9 cellular contexts compared by ENCODE assay signal in the genomic region with DNA sequence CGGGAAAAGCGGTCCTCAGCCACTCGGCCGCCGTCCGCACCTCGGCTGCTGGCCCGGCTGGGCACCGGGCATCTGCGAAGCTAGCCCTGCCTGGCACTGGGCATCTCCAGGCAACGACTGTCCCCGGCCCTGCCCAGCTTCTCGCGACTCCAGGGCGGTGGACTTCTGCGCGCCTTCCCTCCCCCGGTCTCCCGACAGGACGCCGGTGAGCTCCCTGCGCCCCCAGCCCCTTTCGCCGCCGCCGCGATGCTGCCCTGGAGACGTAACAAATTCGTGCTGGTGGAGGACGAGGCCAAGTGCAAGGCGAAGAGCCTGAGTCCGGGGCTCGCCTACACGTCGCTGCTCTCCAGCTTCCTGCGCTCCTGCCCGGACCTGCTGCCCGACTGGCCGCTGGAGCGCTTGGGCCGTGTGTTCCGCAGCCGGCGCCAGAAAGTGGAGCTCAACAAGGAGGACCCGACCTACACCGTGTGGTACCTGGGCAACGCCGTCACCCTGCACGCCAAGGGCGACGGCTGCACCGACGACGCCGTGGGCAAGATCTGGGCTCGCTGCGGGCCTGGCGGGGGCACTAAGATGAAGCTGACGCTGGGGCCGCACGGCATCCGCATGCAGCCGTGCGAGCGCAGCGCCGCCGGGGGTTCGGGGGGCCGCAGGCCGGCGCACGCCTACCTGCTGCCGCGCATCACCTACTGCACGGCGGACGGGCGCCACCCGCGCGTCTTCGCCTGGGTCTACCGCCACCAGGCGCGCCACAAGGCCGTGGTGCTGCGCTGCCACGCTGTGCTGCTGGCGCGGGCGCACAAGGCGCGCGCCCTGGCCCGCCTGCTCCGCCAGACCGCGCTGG. TPM values are rescaled to one million over a fixed set of nuclear protein-coding genes. Genes with fewer than 3 reads are reported as not detected.
DNase-seq lines count a peak whose midpoint lies in the region; ATAC-seq and TF ChIP-seq lines count a peak whose summit lies in the region.
"Had no signal": no experiment of that assay in that cellular context is flagged by ENCODE, and none has a peak within 500 bp of the region (broad histone marks: within the 10 kb centered on the region; RNA-seq: fewer than 3 reads in every experiment).

No MANE protein-coding gene starts in this region.

- H3K4me3 Mint-ChIP-seq in mesothelial cell of epicardium: peak overlapping the region; percentile 70

- no peak for TF ChIP-seq CTCF in mesothelial cell of epicardium (IDR thresholded peaks at IDR 0.05; ENCODE audit: unreplicated experiment)

- H3K27me3 Mint-ChIP-seq in mesothelial cell of epicardium (ENCODE audit: low read depth): peaks cover 47% of the 10 kb centered on the region

- H3K27ac Mint-ChIP-seq in mesothelial cell of epicardium: no peak overlapping the region

- no peaks in the 10 kb centered on the region for H3K27me3 ChIP-seq in Karpas-422 (ENCODE audit: low read length)

- no peak overlapping the region for H3K4me2 ChIP-seq in Karpas-422 (ENCODE audit: low read depth, low read length, poor library complexity, severe bottlenecking)

- no peaks in the 10 kb centered on the region for H3K36me3 ChIP-seq in Karpas-422 (ENCODE audit: insufficient read depth, low read length)

- no peaks in the 10 kb centered on the region for H3K9me3 ChIP-seq in Karpas-422 (ENCODE audit: low read length)

- peaks cover 9% of the 10 kb centered on the region for H3K4me1 ChIP-seq in Karpas-422 (ENCODE audit: low read length)

- peak; percentile 53 for ATAC-seq in esophagus mucosa
- no peak for ATAC-seq in GM18511 (IDR thresholded peaks at IDR 0.05; ENCODE audit: unreplicated experiment)
- ATAC-seq: activated CD4-positive, CD25-positive, alpha-beta regulatory T cell treated with anti-CD3 and anti-CD28 coated beads, Interleukin-2, amount 50 U/mL, for 24 hours had no signal

- no peak overlapping the region for H3K27ac ChIP-seq in Karpas-422 (ENCODE audit: low read length)

- H3K9ac ChIP-seq in Karpas-422 (ENCODE audit: low read length): no peak overlapping the region

- no peak overlapping the region for H3K4me3 ChIP-seq in Karpas-422 (ENCODE audit: low read length)

- no peaks in the 10 kb centered on the region for H4K20me1 ChIP-seq in Karpas-422 (ENCODE audit: insufficient read depth, low read depth, low read length)

- H3K4me1 Mint-ChIP-seq in mesothelial cell of epicardium: peaks cover 9% of the 10 kb centered on the region

- no peaks in the 10 kb centered on the region for H3K9me3 Mint-ChIP-seq in mesothelial cell of epicardium

- no peaks in the 10 kb centered on the region for H3K9me2 ChIP-seq in Karpas-422 (replicated peaks; ENCODE audit: insufficient read depth, low read length)

- H3K79me2 ChIP-seq in Karpas-422 (ENCODE audit: low read length): no peaks in the 10 kb centered on the region

- DNase-seq in Ammon's horn (ENCODE audit: low spot score): peak; percentile 9
- DNase-seq in NCI-H1930 (lab: John Stamatoyannopoulos, UW): peak; percentile 47 to 56
- DNase-seq in mesothelial cell of epicardium (ENCODE audit: low spot score in 2 of 2, unreplicated experiment in 2 of 2): no peak
- DNase-seq in T-helper 1 cell: no peak
- no peak for DNase-seq in Karpas-422
- no peak for DNase-seq in CD1c-positive myeloid dendritic cell (ENCODE audit: extremely low spot score)

- no peak overlapping the region for H2AFZ ChIP-seq in Karpas-422 (ENCODE audit: low read length)

- no peaks in the 10 kb centered on the region for H3K36me3 Mint-ChIP-seq in mesothelial cell of epicardium

RNA-seq across cellular contexts. Expression of a gene that starts 0.6 kb away (rescaled TPM):
- total RNA-seq in esophagus mucosa: 0.12 TPM
- total RNA-seq in mesothelial cell of epicardium: 0.59 to 0.78 TPM (median 0.74 TPM) in 3 replicates
- not detected in 2 replicates for total RNA-seq in Karpas-422 (2014; rRNA removed; shearing (Covaris generic); ENCODE audit: low replicate concordance)

RNA-seq across cellular contexts. Expression of a gene that starts 35.9 kb away (rescaled TPM):
- total RNA-seq in esophagus mucosa (97.6 TPM), mesothelial cell of epicardium (0.64 to 1.5 TPM (median 0.94 TPM) in 3 replicates)
- total RNA-seq in Karpas-422 (2014; rRNA removed; shearing (Covaris generic); ENCODE audit: low replicate concordance): not detected in 2 replicates

RNA-seq across cellular contexts. Expression of a gene that starts 45.0 kb away (rescaled TPM):
- 17.1 TPM for total RNA-seq in esophagus mucosa
- total RNA-seq in mesothelial cell of epicardium: 26.6 to 29.5 TPM (median 28.2 TPM) in 3 replicates
- total RNA-seq in Karpas-422 (2014; rRNA removed; shearing (Covaris generic); ENCODE audit: low replicate concordance): 15.9 and 18.0 TPM in 2 replicates

Comparison
In these comparisons a context has a peak if more than half of its experiments do, and no peak if none do; other contexts are left out.
1. DNase-seq: peak in Ammon's horn (single experiment) and NCI-H1930 (2 of 2); none in mesothelial cell of epicardium (0 of 2), T-helper 1 cell (0 of 5), Karpas-422 (single experiment) and CD1c-positive myeloid dendritic cell (single experiment).
2. RNA of a gene that starts 35.9 kb away (total RNA-seq): 97.6 TPM in esophagus mucosa (single experiment); 0.64 to 1.5 TPM in mesothelial cell of epicardium and not detected in Karpas-422; every median in the first group is over 10 times any median in the second.